Comparison of ENCODE assay signal across 9 cellular contexts in the genomic region with DNA sequence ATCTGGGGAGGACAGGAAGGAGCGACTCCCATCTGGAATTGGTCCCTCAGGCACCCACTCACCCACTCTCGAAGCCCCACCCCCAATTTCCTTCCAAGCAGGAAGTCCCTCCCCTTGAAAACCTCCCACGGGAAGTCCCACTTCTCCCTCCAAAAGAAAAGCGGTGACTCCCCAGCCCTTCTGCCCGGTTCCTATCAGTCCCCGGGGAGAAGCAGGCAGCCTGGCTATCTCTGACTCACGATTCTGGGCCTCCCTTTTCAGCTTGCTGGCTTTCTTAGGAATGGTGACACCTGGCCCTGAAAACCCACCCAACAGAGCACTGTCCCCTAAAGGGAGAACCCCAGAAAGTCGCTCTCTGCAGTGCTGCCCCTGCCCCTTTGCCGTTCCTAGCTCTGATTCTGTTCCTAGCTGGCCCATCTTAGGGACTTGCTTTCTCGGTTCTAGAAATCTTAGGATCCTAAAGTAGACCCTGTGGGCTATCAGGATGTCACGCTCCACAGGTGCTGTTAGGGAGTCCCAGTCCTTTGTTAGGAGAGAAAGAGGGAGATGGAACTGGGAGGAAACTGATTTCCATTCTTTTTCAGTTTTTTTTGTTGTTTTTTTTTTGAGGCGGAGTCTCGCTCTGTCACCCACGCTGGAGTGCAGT. TPM values are rescaled to one million over a fixed set of nuclear protein-coding genes. Genes with fewer than 3 reads are reported as not detected.
DNase-seq lines count a peak whose midpoint lies in the region; ATAC-seq lines count a peak whose summit lies in the region.
"Had no signal": no experiment of that assay in that cellular context is flagged by ENCODE, and none has a peak within 500 bp of the region (broad histone marks: within the 10 kb centered on the region; RNA-seq: fewer than 3 reads in every experiment).

No MANE protein-coding gene starts in this region.

- H3K4me1 ChIP-seq in subcutaneous abdominal adipose tissue (ENCODE audit: control insufficient read depth in 5 of 5, insufficient read depth in 5 of 5, low read length in 5 of 5): peaks cover 11 to 53% (median 40%) of the 10 kb centered on the region in 5 donors

- intact Hi-C loops in left cardiac atrium (cut with DNase I): loop anchor here in 1 of 2 donors (5.0 kb wide), 1 partner anchor 89 kb away; no protein-coding TSS in a partner anchor

- peak overlapping the region; percentile 17 to 76 (median 38) for H3K9ac ChIP-seq in subcutaneous abdominal adipose tissue (ENCODE audit: low read length in 5 of 5)

- no peaks in the 10 kb centered on the region for H3K9me3 ChIP-seq in subcutaneous abdominal adipose tissue (ENCODE audit: control insufficient read depth in 5 of 5, low read length in 5 of 5)

- H3K27ac ChIP-seq in subcutaneous abdominal adipose tissue (ENCODE audit: low read depth, low read length): peak overlapping the region; percentile 83

- no peaks in the 10 kb centered on the region for H3K27me3 ChIP-seq in subcutaneous abdominal adipose tissue (ENCODE audit: control insufficient read depth in 5 of 5, insufficient read depth in 4 of 5, low read length in 5 of 5)

- peaks cover 0 to 29% (median 13%) of the 10 kb centered on the region in 5 donors for H3K36me3 ChIP-seq in subcutaneous abdominal adipose tissue (ENCODE audit: control insufficient read depth in 5 of 5, insufficient read depth in 5 of 5, low read length in 5 of 5)

- peak; percentile 43 for DNase-seq in NCI-H82 (lab: John Stamatoyannopoulos, UW)
- DNase-seq in NCI-H82 treated with DMSO at 0.1 percent for 48 hours (lab: John Stamatoyannopoulos, UW; ENCODE audit: unreplicated experiment): no peak
- peak; percentile 29 for DNase-seq in UCSD-AML1 (lab: John Stamatoyannopoulos, UW; ENCODE audit: unreplicated experiment)
- peak; percentile 73 for DNase-seq in left cardiac atrium
- no peak for DNase-seq in OCI-M1 (lab: John Stamatoyannopoulos, UW)
- DNase-seq in SIG-M5 (lab: John Stamatoyannopoulos, UW): no peak
- no peak for DNase-seq in NCI-H1048 (lab: John Stamatoyannopoulos, UW)
- DNase-seq: NCI-H1417 treated with DMSO at 0.1 percent for 48 hours had no signal

- H3K4me3 ChIP-seq in subcutaneous abdominal adipose tissue (ENCODE audit: low read depth in 1 of 5, low read length in 5 of 5): no peak overlapping the region

- ATAC-seq in left cardiac atrium: peak; percentile 20 to 47

RNA-seq across cellular contexts. Expression of gene TSC22D4, which starts 6.0 kb away (rescaled TPM):
- total RNA-seq in left cardiac atrium: 10 to 100 TPM; 31.3 to 36.2 TPM

RNA-seq across cellular contexts. Expression of gene SPACDR, which starts 8.9 kb away (rescaled TPM):
- total RNA-seq in left cardiac atrium: under 1 TPM; 0.38 to 0.73 TPM

RNA-seq across cellular contexts. Expression of gene NYAP1, which starts 10.8 kb away (rescaled TPM):
- under 1 TPM; 0.59 to 0.97 TPM for total RNA-seq in left cardiac atrium

RNA-seq across cellular contexts. Expression of gene PPP1R35, which starts 36.7 kb away (rescaled TPM):
- total RNA-seq in left cardiac atrium: 10 to 100 TPM; 15.5 to 19.8 TPM

RNA-seq across cellular contexts. Expression of gene MEPCE, which starts 43.3 kb away (rescaled TPM):
- total RNA-seq in left cardiac atrium: 10 to 100 TPM; 20.9 to 23.9 TPM

Comparison
In these comparisons a context has a peak if more than half of its experiments do, and no peak if none do; other contexts are left out.
1. DNase-seq: peak in NCI-H82 (single experiment), UCSD-AML1 (single experiment) and left cardiac atrium (single experiment); none in NCI-H82 treated with DMSO at 0.1 percent for 48 hours (single experiment), OCI-M1 (single experiment), SIG-M5 (single experiment) and NCI-H1048 (single experiment).